Comparison of ENCODE assay signal across 8 cellular contexts in the genomic region with DNA sequence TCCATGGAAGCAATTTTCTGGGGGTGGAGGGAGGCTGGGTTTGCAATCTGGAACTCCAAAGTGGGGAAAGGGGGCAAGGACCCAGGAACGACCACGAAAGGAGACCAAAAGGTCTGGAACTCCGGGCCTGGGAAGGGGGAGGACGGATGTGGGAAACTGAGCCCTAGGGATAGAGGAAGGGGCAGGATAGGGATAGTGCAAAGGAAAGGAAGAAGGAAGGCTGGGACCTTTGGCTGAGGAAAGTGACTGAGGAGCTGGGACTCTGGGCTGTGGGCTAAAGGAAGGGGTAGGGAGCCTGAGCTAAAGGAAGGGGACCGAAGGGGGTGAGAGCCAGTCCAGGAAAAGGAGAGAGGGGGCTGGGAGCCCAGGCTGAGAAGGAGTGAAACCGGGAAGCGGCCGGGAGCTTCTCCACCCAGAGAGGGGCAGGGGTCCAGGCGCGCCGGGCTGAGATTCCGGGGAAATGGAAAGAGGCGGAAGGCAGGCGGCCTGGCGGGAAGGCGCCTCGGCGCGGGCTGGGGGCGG. TPM values are rescaled to one million over a fixed set of nuclear protein-coding genes. Genes with fewer than 3 reads are reported as not detected.
DNase-seq lines count a peak whose midpoint lies in the region; ATAC-seq and TF ChIP-seq lines count a peak whose summit lies in the region.

No MANE protein-coding gene starts in this region.

- no peaks in the 10 kb centered on the region for H3K36me3 ChIP-seq in CD8-positive, alpha-beta memory T cell (ENCODE audit: insufficient read depth, low read length)
- no peaks in the 10 kb centered on the region for H3K36me3 ChIP-seq in KMS-11 (ENCODE audit: insufficient read depth)

- H3K9me3 Mint-ChIP-seq in CD8-positive, alpha-beta memory T cell, result no peaks in the 10 kb centered on the region
- H3K9me3 Mint-ChIP-seq in natural killer cell treated with Interleukin-12 subunit alpha and Interleukin-12 subunit beta and Interleukin-15 and Interleukin-18, amount 100 ng/mL, for 72 hours, result no peaks in the 10 kb centered on the region

- no peak for ATAC-seq in natural killer cell treated with Interleukin-12 subunit alpha and Interleukin-12 subunit beta and Interleukin-15 and Interleukin-18, amount 100 ng/mL, for 72 hours

- H3K4me3 ChIP-seq in CD8-positive, alpha-beta memory T cell (ENCODE audit: low read length), result peak overlapping the region; percentile 62
- no peak overlapping the region for H3K4me3 ChIP-seq in KMS-11 (IDR thresholded peaks at IDR 0.05; ENCODE audit: insufficient read depth, low read depth, low read length)
- peak overlapping the region; percentile 52 to 91 (median 79) for H3K4me3 ChIP-seq in dorsolateral prefrontal cortex

- POLR2A ChIA-PET in CD8-positive, alpha-beta memory T cell (lab: Charles Lee), result interaction anchor here (0.5 to 4.3 kb wide), 9 partner anchors 10 to 485 kb away, joined by 3 to 62 read pairs (median 5); a partner anchor contains a TSS

- peaks cover 34% of the 10 kb centered on the region for H3K4me1 ChIP-seq in CD8-positive, alpha-beta memory T cell (ENCODE audit: insufficient read depth, low read length)
- H3K4me1 ChIP-seq in KMS-11 (ENCODE audit: low read depth, poor library complexity, severe bottlenecking), result peaks cover 21% of the 10 kb centered on the region

- TF ChIP-seq CTCF in KMS-11 (conservative IDR thresholded peaks at IDR 0.05; ENCODE audit: low read depth, low read length), result no peak
- TF ChIP-seq CTCF in dorsolateral prefrontal cortex (IDR thresholded peaks at IDR 0.05 in 54 of 56, conservative IDR thresholded peaks at IDR 0.05 in 2 of 56; ENCODE audit: low read depth in 1 of 56, partially characterized antibody in 56 of 56), result no peak
- TF ChIP-seq CTCF in GM13977 (IDR thresholded peaks at IDR 0.05; ENCODE audit: extremely low read depth, insufficient read depth, missing control alignments), result no peak
- TF ChIP-seq CTCF in GM20000 (IDR thresholded peaks at IDR 0.05; ENCODE audit: extremely low read depth, missing control alignments), result no peak

- 0 out of 2 replicates have a peak, but pooled peaks cover 4% of the 10 kb centered on the region for H3K79me2 ChIP-seq in KMS-11 (ENCODE audit: insufficient read depth, low read depth)

- H3K9ac ChIP-seq in KMS-11, result peak overlapping the region; percentile 76

- H3K4me1 Mint-ChIP-seq in CD8-positive, alpha-beta memory T cell, result peaks cover 48 to 59% (median 53%) of the 10 kb centered on the region in 3 donors
- peaks cover 40 to 49% of the 10 kb centered on the region in 2 donors for H3K4me1 Mint-ChIP-seq in natural killer cell treated with Interleukin-12 subunit alpha and Interleukin-12 subunit beta and Interleukin-15 and Interleukin-18, amount 100 ng/mL, for 72 hours (ENCODE audit: low read depth in 2 of 2)

- peak overlapping the region; percentile 90 for H3K4me2 ChIP-seq in KMS-11

- H3K27ac Mint-ChIP-seq in CD8-positive, alpha-beta memory T cell, result peak overlapping the region; percentile 77 to 98 (median 90)
- H3K27ac Mint-ChIP-seq in natural killer cell treated with Interleukin-12 subunit alpha and Interleukin-12 subunit beta and Interleukin-15 and Interleukin-18, amount 100 ng/mL, for 72 hours, result peak overlapping the region; percentile 82 to 98

- peak overlapping the region; percentile 97 for H3K27ac ChIP-seq in CD8-positive, alpha-beta memory T cell (ENCODE audit: low read depth, low read length)
- H3K27ac ChIP-seq in KMS-11 (no peak overlapping the region), dorsolateral prefrontal cortex (peak overlapping the region; percentile 1 to 97 (median 87))

- in situ Hi-C loops in GM13977 (cut with MboI; ENCODE audit: low pct_unique_long_range_greater_than_20kb, low sequenced_read_pairs, unreplicated experiment), result no loop called here

- H3K36me3 Mint-ChIP-seq in CD8-positive, alpha-beta memory T cell, result peaks cover 0 to 4% (median 4%) of the 10 kb centered on the region in 3 donors
- no peaks in the 10 kb centered on the region for H3K36me3 Mint-ChIP-seq in natural killer cell treated with Interleukin-12 subunit alpha and Interleukin-12 subunit beta and Interleukin-15 and Interleukin-18, amount 100 ng/mL, for 72 hours

- CTCF ChIA-PET in CD8-positive, alpha-beta memory T cell (lab: Charles Lee), result interaction anchor here (0.6 to 4.3 kb wide), 22 partner anchors 9 to 1279 kb away, joined by 3 to 38 read pairs (median 4); no protein-coding TSS in a partner anchor

- H3K27me3 Mint-ChIP-seq in CD8-positive, alpha-beta memory T cell, result peaks cover 0 to 3% of the 10 kb centered on the region in 2 donors
- no peaks in the 10 kb centered on the region for H3K27me3 Mint-ChIP-seq in natural killer cell treated with Interleukin-12 subunit alpha and Interleukin-12 subunit beta and Interleukin-15 and Interleukin-18, amount 100 ng/mL, for 72 hours

- H2AFZ ChIP-seq in KMS-11 (ENCODE audit: low read depth), result peak overlapping the region; percentile 62; the same call in 1 of the 2 replicates

- H3K9me3 ChIP-seq in CD8-positive, alpha-beta memory T cell (ENCODE audit: low read length), result no peaks in the 10 kb centered on the region

- intact Hi-C loops in dorsolateral prefrontal cortex (cut with DNase I), result loop anchor here (2.0 to 5.0 kb wide), 2 partner anchors 42 to 52 kb away; no protein-coding TSS in a partner anchor

- no peaks in the 10 kb centered on the region for H4K20me1 ChIP-seq in KMS-11 (ENCODE audit: insufficient read depth)

- peak in 1 of 5 donors; percentile 17 for DNase-seq in CD8-positive, alpha-beta memory T cell
- DNase-seq in dorsolateral prefrontal cortex (no peak), GM13977 (ENCODE audit: low spot score) (no peak), GDM1 (lab: John Stamatoyannopoulos, UW) (no peak), GM20000 (ENCODE audit: low spot score) (no peak), HuH-7.5 (ENCODE audit: low spot score) (no peak)
- DNase-seq in natural killer cell treated with Interleukin-12 subunit alpha and Interleukin-12 subunit beta and Interleukin-15 and Interleukin-18, amount 100 ng/mL, for 72 hours (ENCODE audit: low spot score), result no peak

- no peaks in the 10 kb centered on the region for H3K27me3 ChIP-seq in CD8-positive, alpha-beta memory T cell (ENCODE audit: insufficient read depth, low read length, poor library complexity, severe bottlenecking)
- no peaks in the 10 kb centered on the region for H3K27me3 ChIP-seq in KMS-11 (ENCODE audit: insufficient read depth, low read depth)
- no peaks in the 10 kb centered on the region for H3K27me3 ChIP-seq in dorsolateral prefrontal cortex

- peak overlapping the region; percentile 85 to 95 (median 89) for H3K4me3 Mint-ChIP-seq in CD8-positive, alpha-beta memory T cell
- H3K4me3 Mint-ChIP-seq in natural killer cell treated with Interleukin-12 subunit alpha and Interleukin-12 subunit beta and Interleukin-15 and Interleukin-18, amount 100 ng/mL, for 72 hours, result peak overlapping the region; percentile 99

RNA-seq across cellular contexts. Expression of a gene that starts 0.4 kb away (rescaled TPM):
- total RNA-seq in CD8-positive, alpha-beta memory T cell, result 10 to 100 TPM; 23.9 to 24.8 TPM
- 15.3 TPM for polyA plus RNA-seq in CD8-positive, alpha-beta memory T cell
- 10 to 100 TPM; 16.2 to 58.9 (median 38.4) TPM for total RNA-seq in dorsolateral prefrontal cortex
- total RNA-seq in natural killer cell treated with Interleukin-12 subunit alpha and Interleukin-12 subunit beta and Interleukin-15 and Interleukin-18, amount 100 ng/mL, for 72 hours, result 10 to 100 TPM; 25.3 to 31.4 TPM
